ENCODE assay signal across 25 cellular contexts in genomic region chr6:133544419-133544818, GRCh38.
"Had no signal": no experiment of that assay in that cellular context is flagged by ENCODE, and none has a peak within 500 bp of the region (broad histone marks: within the 10 kb centered on the region; RNA-seq: fewer than 3 reads in every experiment).

No MANE protein-coding gene starts in this region.

- H2AFZ ChIP-seq: hepatocyte had no signal

- H3K4me1 ChIP-seq: left lung, transverse colon had no signal

- H3K4me2 ChIP-seq: hepatocyte, smooth muscle cell had no signal

- ATAC-seq: activated CD8-positive, alpha-beta T cell treated with anti-CD3 and anti-CD28 coated beads for 36 hours; left lung; natural killer cell; stimulated activated naive B cell treated with anti-CD40 and anti-IgM and Interleukin-4, amounts not matched to agents 10 μg/mL and 1 μg/mL and 100 μg/mL, for 72 hours had no signal

- H3K4me3 ChIP-seq: ascending aorta, hepatocyte, left lung, lung, sigmoid colon, smooth muscle cell, transverse colon had no signal

- H3K27me3 ChIP-seq: ascending aorta, brain microvascular endothelial cell, hepatocyte, left lung, sigmoid colon, transverse colon had no signal

- H3K27ac ChIP-seq: ascending aorta, brain microvascular endothelial cell, hepatocyte, left lung, sigmoid colon, transverse colon had no signal

- H3K36me3 ChIP-seq: ascending aorta, brain microvascular endothelial cell, left lung, sigmoid colon, transverse colon had no signal

- DNase-seq: activated CD4-positive, alpha-beta T cell treated with anti-CD3 and anti-CD28 coated beads, Interleukin-2, amount 10 ng/mL, durations not matched to agents 7 days and 5 days; activated CD8-positive, alpha-beta T cell treated with anti-CD3 and anti-CD28 coated beads for 36 hours; activated gamma-delta T cell treated with Interleukin-2 at 50 U/mL for 16 hours; activated T-cell treated with anti-CD3 and anti-CD28 coated beads, Interleukin-2, amount 50 U/mL, for 1 hour; brain microvascular endothelial cell; caudate nucleus; dermis blood vessel endothelial cell; effector CD8-positive, alpha-beta T cell; glutamatergic neuron; kidney glomerular epithelial cell; left lung; midbrain; natural killer cell; retina; sigmoid colon; stimulated activated CD4-positive, alpha-beta T cell treated with anti-CD3 and anti-CD28 coated beads, Interleukin-15, amount 100 ng/mL, for 24 hours; stimulated activated CD4-positive, alpha-beta T cell treated with anti-CD3 and anti-CD28 coated beads, Interleukin-2, amount 100 ng/mL, for 48 hours; stimulated activated CD8-positive, alpha-beta memory T cell treated with anti-CD3 and anti-CD28 coated beads, Interleukin-4, amount 100 ng/mL, for 48 hours; stimulated activated naive B cell treated with anti-CD40 and anti-IgM and Interleukin-4, amounts not matched to agents 10 μg/mL and 1 μg/mL and 100 μg/mL, for 72 hours; T1000; transverse colon had no signal

- H3K9me3 ChIP-seq: ascending aorta, left lung, sigmoid colon, transverse colon had no signal
